Comparison of ENCODE assay signal across 15 cellular contexts in the genomic region with DNA sequence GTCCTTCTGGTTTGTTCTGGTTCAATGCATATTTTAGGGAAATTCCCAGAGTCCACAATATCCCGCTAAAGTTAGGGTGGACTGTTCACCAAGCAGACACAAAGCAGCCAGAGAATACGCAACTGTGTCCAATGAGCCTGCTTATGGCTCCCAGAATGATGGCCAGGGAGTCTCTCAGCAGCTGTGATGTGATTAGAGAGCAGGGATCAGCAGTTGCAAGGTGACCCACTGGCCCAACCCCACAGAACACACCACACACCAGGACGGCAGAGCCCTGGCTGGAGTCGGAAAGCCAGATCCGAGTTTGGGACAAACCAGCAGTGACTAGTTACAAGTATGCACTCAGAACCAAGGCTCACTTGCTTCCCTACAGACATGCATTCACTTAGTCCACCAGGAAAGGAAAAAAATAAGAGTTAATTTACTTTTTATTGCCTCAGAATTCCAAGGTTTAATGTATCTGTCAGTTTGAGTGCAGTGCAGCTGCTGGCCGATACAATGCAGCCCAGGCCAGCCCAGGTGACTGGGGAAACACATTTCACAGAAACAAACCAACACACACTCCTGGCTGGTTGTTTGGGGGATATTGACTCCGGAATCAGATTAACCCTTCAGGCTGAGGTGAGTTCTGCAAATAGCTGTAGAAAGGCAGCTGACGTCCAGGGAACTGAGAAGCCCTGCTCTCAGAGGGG.
DNase-seq lines count a peak whose midpoint lies in the region; TF ChIP-seq lines count a peak whose summit lies in the region.
"Had no signal": no experiment of that assay in that cellular context is flagged by ENCODE, and none has a peak within 500 bp of the region (broad histone marks: within the 10 kb centered on the region; RNA-seq: fewer than 3 reads in every experiment).

No MANE protein-coding gene starts in this region.

- H3K9me3 Mint-ChIP-seq in activated CD4-positive, alpha-beta memory T cell treated with anti-CD3 and anti-CD28 coated beads, Interleukin-2, amount 10 ng/mL, durations not matched to agents 7 days and 5 days: no peaks in the 10 kb centered on the region
- H3K9me3 Mint-ChIP-seq in activated CD4-positive, alpha-beta memory T cell treated with anti-CD3 and anti-CD28 coated beads for 36 hours: no peaks in the 10 kb centered on the region

- no peak for TF ChIP-seq POLR2A in esophagus muscularis mucosa (IDR thresholded peaks at IDR 0.05; ENCODE audit: low read depth)
- TF ChIP-seq POLR2A in tibial nerve (IDR thresholded peaks at IDR 0.05): no peak

- no peaks in the 10 kb centered on the region for H3K36me3 ChIP-seq in esophagus muscularis mucosa
- no peaks in the 10 kb centered on the region for H3K36me3 ChIP-seq in tibial nerve
- H3K36me3 ChIP-seq: thoracic aorta had no signal

- H3K27me3 Mint-ChIP-seq in activated CD4-positive, alpha-beta memory T cell treated with anti-CD3 and anti-CD28 coated beads, Interleukin-2, amount 10 ng/mL, durations not matched to agents 7 days and 5 days: no peaks in the 10 kb centered on the region
- H3K27me3 Mint-ChIP-seq in activated CD4-positive, alpha-beta memory T cell treated with anti-CD3 and anti-CD28 coated beads for 36 hours: no peaks in the 10 kb centered on the region

- POLR2A ChIA-PET in activated CD4-positive, alpha-beta memory T cell treated with anti-CD3 and anti-CD28 coated beads, Interleukin-2, amount 10 ng/mL, durations not matched to agents 7 days and 5 days (lab: Charles Lee): interaction anchor here (1.3 kb wide), 1 partner anchor 16 kb away, joined by 4 read pairs; no protein-coding TSS in a partner anchor
- POLR2A ChIA-PET in activated CD4-positive, alpha-beta memory T cell treated with anti-CD3 and anti-CD28 coated beads for 36 hours (lab: Charles Lee): no interaction called here

- H3K27ac ChIP-seq in esophagus muscularis mucosa (replicated peaks in 1 of 4) (peak overlapping the region; percentile 86 to 93 (median 89)), tibial nerve (peak overlapping the region in 3 of 4 donors; percentile 5 to 78 (median 13))

- intact Hi-C loops in activated CD4-positive, alpha-beta memory T cell treated with anti-CD3 and anti-CD28 coated beads for 36 hours (cut with micrococcal nuclease): no loop called here
- intact Hi-C loops in esophagus muscularis mucosa (cut with DNase I): loop anchor here (5.0 kb wide), 3 partner anchors 36 to 119 kb away; a partner anchor contains a TSS

- WGBS in esophagus muscularis mucosa: 47% methylated on average over 8 of the region's 8 CpGs
- 63 to 71% methylated on average over 8 of the region's 8 CpGs for whole genome bisulfite sequencing in tibial nerve, 2 donors

- H3K4me3 ChIP-seq in esophagus muscularis mucosa: no peak overlapping the region
- H3K4me3 ChIP-seq in tibial nerve: no peak overlapping the region
- H3K4me3 ChIP-seq: thoracic aorta had no signal

- H3K4me3 Mint-ChIP-seq in activated CD4-positive, alpha-beta memory T cell treated with anti-CD3 and anti-CD28 coated beads, Interleukin-2, amount 10 ng/mL, durations not matched to agents 7 days and 5 days: no peak overlapping the region
- H3K4me3 Mint-ChIP-seq in activated CD4-positive, alpha-beta memory T cell treated with anti-CD3 and anti-CD28 coated beads for 36 hours: no peak overlapping the region

- H3K36me3 Mint-ChIP-seq in activated CD4-positive, alpha-beta memory T cell treated with anti-CD3 and anti-CD28 coated beads, Interleukin-2, amount 10 ng/mL, durations not matched to agents 7 days and 5 days (ENCODE audit: low read depth): peaks cover 26% of the 10 kb centered on the region
- H3K36me3 Mint-ChIP-seq in activated CD4-positive, alpha-beta memory T cell treated with anti-CD3 and anti-CD28 coated beads for 36 hours: peaks cover 8% of the 10 kb centered on the region

- TF ChIP-seq CTCF in esophagus muscularis mucosa (IDR thresholded peaks at IDR 0.05): no peak
- TF ChIP-seq CTCF in tibial nerve (IDR thresholded peaks at IDR 0.05): no peak

- no peaks in the 10 kb centered on the region for H3K27me3 ChIP-seq in esophagus muscularis mucosa
- no peaks in the 10 kb centered on the region for H3K27me3 ChIP-seq in tibial nerve

- no peak for TF ChIP-seq EP300 in esophagus muscularis mucosa (IDR thresholded peaks at IDR 0.05)
- no peak for TF ChIP-seq EP300 in tibial nerve (IDR thresholded peaks at IDR 0.05)

- CTCF ChIA-PET in activated CD4-positive, alpha-beta memory T cell treated with anti-CD3 and anti-CD28 coated beads, Interleukin-2, amount 10 ng/mL, durations not matched to agents 7 days and 5 days (lab: Charles Lee): interaction anchor here (1.3 kb wide), 1 partner anchor 68 kb away, joined by 3 read pairs; no protein-coding TSS in a partner anchor
- CTCF ChIA-PET in activated CD4-positive, alpha-beta memory T cell treated with anti-CD3 and anti-CD28 coated beads for 36 hours (lab: Charles Lee): interaction anchor here (1.0 to 1.4 kb wide), 2 partner anchors 118 to 123 kb away, joined by 3 to 4 read pairs; no protein-coding TSS in a partner anchor

- H3K4me1 ChIP-seq in esophagus muscularis mucosa (peaks cover 98 to 100% (median 100%) of the 10 kb centered on the region in 4 donors), tibial nerve (peaks cover 7 to 100% (median 72%) of the 10 kb centered on the region in 4 donors)

- H3K9me3 ChIP-seq in esophagus muscularis mucosa (no peaks in the 10 kb centered on the region), tibial nerve (no peaks in the 10 kb centered on the region)
- H3K9me3 ChIP-seq: thoracic aorta had no signal

- peaks cover 30% of the 10 kb centered on the region for H3K4me1 Mint-ChIP-seq in activated CD4-positive, alpha-beta memory T cell treated with anti-CD3 and anti-CD28 coated beads, Interleukin-2, amount 10 ng/mL, durations not matched to agents 7 days and 5 days
- H3K4me1 Mint-ChIP-seq in activated CD4-positive, alpha-beta memory T cell treated with anti-CD3 and anti-CD28 coated beads for 36 hours (ENCODE audit: low read depth): no peaks in the 10 kb centered on the region

- peak overlapping the region; percentile 3 for H3K27ac Mint-ChIP-seq in activated CD4-positive, alpha-beta memory T cell treated with anti-CD3 and anti-CD28 coated beads, Interleukin-2, amount 10 ng/mL, durations not matched to agents 7 days and 5 days
- H3K27ac Mint-ChIP-seq in activated CD4-positive, alpha-beta memory T cell treated with anti-CD3 and anti-CD28 coated beads for 36 hours: no peak overlapping the region

- DNase-seq in activated CD4-positive, alpha-beta memory T cell treated with anti-CD3 and anti-CD28 coated beads, Interleukin-2, amount 10 ng/mL, durations not matched to agents 7 days and 5 days: no peak
- no peak for DNase-seq in activated CD4-positive, alpha-beta memory T cell treated with anti-CD3 and anti-CD28 coated beads for 36 hours
- DNase-seq in esophagus muscularis mucosa (ENCODE audit: extremely low spot score) (no peak), mesenteric fat pad (ENCODE audit: low spot score) (peak; percentile 43), tibial nerve (ENCODE audit: low spot score in 2 of 2) (no peak), mucosa of gallbladder (ENCODE audit: low spot score) (no peak), MV-4-11 (lab: John Stamatoyannopoulos, UW) (no peak)
- no peak for DNase-seq in stimulated activated CD4-positive, alpha-beta T cell treated with anti-CD3 and anti-CD28 coated beads, Interleukin-12 subunit alpha, Interleukin-12 subunit beta, amount 100 ng/mL, for 4 hours
- DNase-seq: ACHN; activated CD4-positive, alpha-beta T cell treated with anti-CD3 and anti-CD28 coated beads, Interleukin-2, amount 50 U/mL, for 1 hour; activated gamma-delta T cell; caudate nucleus; MM.1S; OCI-M1 had no signal
